Comparison of ENCODE assay signal across 10 cellular contexts in genomic region chr4:86972997-86973396, GRCh38. TPM values are rescaled to one million over a fixed set of nuclear protein-coding genes. Genes with fewer than 3 reads are reported as not detected.
DNase-seq lines count a peak whose midpoint lies in the region; ATAC-seq, FAIRE-seq and TF ChIP-seq lines count a peak whose summit lies in the region.
"Had no signal": no experiment of that assay in that cellular context is flagged by ENCODE, and none has a peak within 500 bp of the region (broad histone marks: within the 10 kb centered on the region; RNA-seq: fewer than 3 reads in every experiment).

No MANE protein-coding gene starts in this region.

- peak overlapping the region; percentile 44; the same call in 1 of the 2 replicates for H2BK5ac ChIP-seq in H1 (ENCODE audit: low read depth, low read length)

- H3K79me1 ChIP-seq in H1 (ENCODE audit: low read depth, low read length): peaks cover under 1% of the 10 kb centered on the region

- POLR2A ChIA-PET in H1 (lab: Charles Lee; ENCODE audit: partially characterized antibody): interaction anchor here (0.7 to 3.2 kb wide), 5 partner anchors 8 to 37 kb away, joined by 3 to 13 read pairs (median 5); no protein-coding TSS in a partner anchor

- no peak overlapping the region for H2AK5ac ChIP-seq in H1 (ENCODE audit: low read depth, low read length)

- no peak for DNase-seq in GM12891 (ENCODE audit: insufficient read length, low spot score)
- peak; percentile 87 for DNase-seq in NCI-H510A treated with DMSO at 0.1 percent for 48 hours (lab: John Stamatoyannopoulos, UW)
- no peak for DNase-seq in H1 (ENCODE audit: low read depth in 1 of 2, low spot score in 2 of 2)
- peak; percentile 8 for DNase-seq in nephron progenitor cell
- no peak for DNase-seq in NCI-H1417 treated with DMSO at 0.1 percent for 48 hours (lab: John Stamatoyannopoulos, UW)
- DNase-seq in osteoblast (ENCODE audit: insufficient read length, low spot score, missing footprints): no peak
- no peak for DNase-seq in activated naive CD4-positive, alpha-beta T cell treated with anti-CD3 and anti-CD28 coated beads, Interleukin-2, amount 50 U/mL, for 16 hours
- DNase-seq: NCI-H2081 treated with DMSO at 0.1 percent for 48 hours had no signal

- FAIRE-seq in GM12891 (lab: Jason Lieb, UNC) (peak; percentile 31), H1 (lab: Jason Lieb, UNC) (no peak)

- CTCF ChIA-PET in H1 (lab: Charles Lee; ENCODE audit: partially characterized antibody): interaction anchor here (1.6 kb wide), 1 partner anchor 13 kb away, joined by 3 read pairs; no protein-coding TSS in a partner anchor

- H3K79me2 ChIP-seq in H1 (ENCODE audit: control insufficient read depth in 1 of 2, insufficient read depth in 2 of 2, low read length in 2 of 2): peaks cover 16 to 92% of the 10 kb centered on the region in 2 experiments
- no peaks in the 10 kb centered on the region for H3K79me2 ChIP-seq in osteoblast (ENCODE audit: insufficient read depth, low read length)

- H2BK15ac ChIP-seq in H1 (ENCODE audit: low read length): no peak overlapping the region

- peak overlapping the region; percentile 87 for H3K27ac Mint-ChIP-seq in nephron progenitor cell

- no peak overlapping the region for H4K8ac ChIP-seq in H1 (ENCODE audit: extremely low read depth, insufficient read depth, low read length)

- H3K27me3 Mint-ChIP-seq in nephron progenitor cell (ENCODE audit: low read depth, poor library complexity): no peaks in the 10 kb centered on the region

- no peak overlapping the region for H2AFZ ChIP-seq in H1 (ENCODE audit: low read length)
- no peak overlapping the region for H2AFZ ChIP-seq in osteoblast (ENCODE audit: low read length)

- H3K36me3 ChIP-seq in H1 (ENCODE audit: control insufficient read depth in 2 of 4, insufficient read depth in 4 of 4, low read length in 3 of 4) (peaks cover 0 to 5% (median 0%) of the 10 kb centered on the region in 4 experiments; a peak in 2 of 8 replicates), osteoblast (ENCODE audit: insufficient read depth, low read length) (no peaks in the 10 kb centered on the region)

- peak overlapping the region; percentile 39; the same call in 1 of the 2 replicates for H3K18ac ChIP-seq in H1 (ENCODE audit: extremely low read depth, low read length)

- peaks cover 72% of the 10 kb centered on the region for H3K4me1 Mint-ChIP-seq in nephron progenitor cell

- H3K23ac ChIP-seq in H1 (ENCODE audit: insufficient read length): no peak overlapping the region

- H4K20me1 ChIP-seq in H1 (replicated peaks in 1 of 2; ENCODE audit: control insufficient read depth in 1 of 2, insufficient read depth in 2 of 2, low read length in 2 of 2) (peaks cover 0 to 6% of the 10 kb centered on the region in 2 experiments), osteoblast (ENCODE audit: insufficient read depth, low read length) (peaks cover 9% of the 10 kb centered on the region)

- no peaks in the 10 kb centered on the region for H3K9me3 ChIP-seq in H1 (ENCODE audit: insufficient read depth in 2 of 2, low read depth in 1 of 2, low read length in 1 of 2)
- no peaks in the 10 kb centered on the region for H3K9me3 ChIP-seq in osteoblast (ENCODE audit: low read depth, low read length)

- H2BK20ac ChIP-seq in H1 (ENCODE audit: low read length): no peak overlapping the region

- ATAC-seq in HG03135 (IDR thresholded peaks at IDR 0.05; ENCODE audit: unreplicated experiment): no peak

- H3K14ac ChIP-seq in H1 (ENCODE audit: insufficient read length): no peak overlapping the region

- H3K27ac ChIP-seq in H1 (ENCODE audit: low read depth, low read length) (no peak overlapping the region), osteoblast (ENCODE audit: low read depth, low read length) (no peak overlapping the region)

- H3K4ac ChIP-seq in H1 (replicated peaks; ENCODE audit: insufficient read length, low read depth, low read length): no peak overlapping the region

- TF ChIP-seq CTCF in H1 (IDR thresholded peaks at IDR 0.05; ENCODE audit: control extremely low read depth in 1 of 3, insufficient read depth in 1 of 3, low read depth in 1 of 3, low read length in 3 of 3) (no peak), nephron progenitor cell (IDR thresholded peaks at IDR 0.05) (no peak), osteoblast (IDR thresholded peaks at IDR 0.05; ENCODE audit: extremely low read depth, low read depth, low read length) (no peak)

- H3K27me3 ChIP-seq in H1 (replicated peaks in 1 of 4; ENCODE audit: control insufficient read depth in 3 of 4, extremely low read depth in 1 of 4, insufficient read depth in 3 of 4, low read length in 3 of 4) (no peaks in the 10 kb centered on the region), osteoblast (ENCODE audit: insufficient read depth, low read length) (no peaks in the 10 kb centered on the region)

- TF ChIP-seq EP300 in H1 (IDR thresholded peaks at IDR 0.05; ENCODE audit: borderline replicate concordance in 1 of 2, low read depth in 2 of 2, low read length in 2 of 2): no peak

- no peak overlapping the region for H2BK120ac ChIP-seq in H1 (replicated peaks; ENCODE audit: low read depth, low read length)

- no peak overlapping the region for H4K91ac ChIP-seq in H1 (replicated peaks; ENCODE audit: insufficient read length, low read length)

- no peak overlapping the region for H3K56ac ChIP-seq in H1 (replicated peaks; ENCODE audit: insufficient read length, low read depth, low read length)

- TF ChIP-seq RAD21 in H1 (IDR thresholded peaks at IDR 0.05 in 1 of 2, conservative IDR thresholded peaks at IDR 0.05 in 1 of 2; ENCODE audit: low read depth in 2 of 2, low read length in 2 of 2): no peak

- H3K4me1 ChIP-seq in H1 (replicated peaks in 1 of 4; ENCODE audit: control insufficient read depth in 3 of 4, insufficient read depth in 4 of 4, low read length in 3 of 4) (peaks cover 6 to 17% (median 12%) of the 10 kb centered on the region in 4 experiments), osteoblast (ENCODE audit: insufficient read depth, low read length) (peaks cover 12% of the 10 kb centered on the region)

- peak overlapping the region; percentile 41 for H3K4me3 Mint-ChIP-seq in nephron progenitor cell
- H3K4me3 Mint-ChIP-seq: neural crest cell had no signal

- no peaks in the 10 kb centered on the region for H3K23me2 ChIP-seq in H1 (ENCODE audit: low read depth, low read length)

- WGBS in H1 (ENCODE audit: extremely low coverage in 1 of 2, insufficient coverage in 1 of 2, insufficient read length in 1 of 2, insufficient replicate concordance in 2 of 2, low coverage in 1 of 2, low lambda C conversion rate in 2 of 2, missing lambda C conversion rate in 1 of 2), 2 experiments: 69% methylated on average over 3 of the region's 3 CpGs; no CpG with 5 or more reads in 1 of the 2 experiments

- no peak overlapping the region for H3K4me3 ChIP-seq in H1 (ENCODE audit: extremely low read depth in 1 of 4, insufficient read depth in 2 of 4, low read depth in 3 of 4, low read length in 4 of 4)
- H3K4me3 ChIP-seq in osteoblast (ENCODE audit: insufficient read depth, low read length): no peak overlapping the region

- peaks cover 30% of the 10 kb centered on the region for H3K36me3 Mint-ChIP-seq in nephron progenitor cell (ENCODE audit: low read depth)

- H3K4me2 ChIP-seq in H1 (ENCODE audit: insufficient read depth in 1 of 2, low read depth in 2 of 2, low read length in 2 of 2): peak overlapping the region; percentile 26 to 43; a peak in 2 of 4 replicates
- H3K4me2 ChIP-seq in osteoblast (ENCODE audit: insufficient read depth, low read length): no peak overlapping the region

- no peak overlapping the region for H2BK12ac ChIP-seq in H1 (ENCODE audit: low read depth, low read length)

- no peak overlapping the region for H3K9ac ChIP-seq in H1 (replicated peaks in 1 of 4; ENCODE audit: extremely low read depth in 1 of 4, low read depth in 3 of 4, low read length in 3 of 4)

- no peak overlapping the region for H4K5ac ChIP-seq in H1 (ENCODE audit: insufficient read length, low read depth, low read length)

- TF ChIP-seq POLR2A in GM12891 (IDR thresholded peaks at IDR 0.05; ENCODE audit: low read depth, low read length) (no peak), H1 (IDR thresholded peaks at IDR 0.05; ENCODE audit: control extremely low read depth in 1 of 2, low read depth in 2 of 2, low read length in 2 of 2) (no peak)

- peaks cover 3% of the 10 kb centered on the region for H3K9me3 Mint-ChIP-seq in nephron progenitor cell
- H3K9me3 Mint-ChIP-seq: neural crest cell had no signal

TF ChIP-seq in GM12891, 5 proteins besides CTCF, POLR2A, EP300 and RAD21:
- TF ChIP-seq TAF1 (IDR thresholded peaks at IDR 0.05; ENCODE audit: low read depth, low read length): no peak
- TF ChIP-seq PAX5 (IDR thresholded peaks at IDR 0.05; ENCODE audit: insufficient read depth, low read length, severe bottlenecking): no peak
- no peak for TF ChIP-seq SPI1 (IDR thresholded peaks at IDR 0.05; ENCODE audit: low read depth, low read length)
- TF ChIP-seq POU2F2 (IDR thresholded peaks at IDR 0.05; ENCODE audit: low read depth, low read length): no peak
- TF ChIP-seq POLR2AphosphoS5 (IDR thresholded peaks at IDR 0.05; ENCODE audit: low read depth, low read length): no peak

TF ChIP-seq in H1, 55 proteins besides CTCF, POLR2A, EP300 and RAD21:
- TF ChIP-seq ZNF274 (IDR thresholded peaks at IDR 0.05; ENCODE audit: borderline replicate concordance, extremely low read depth, low read length): no peak
- TF ChIP-seq CEBPB (IDR thresholded peaks at IDR 0.05; ENCODE audit: low read depth, low read length): peak; percentile 83
- no peak for TF ChIP-seq SIN3A (conservative IDR thresholded peaks at IDR 0.05 in 1 of 2, IDR thresholded peaks at IDR 0.05 in 1 of 2; ENCODE audit: low read depth in 1 of 2, low read length in 2 of 2)
- no peak for TF ChIP-seq KDM5A (IDR thresholded peaks at IDR 0.05; ENCODE audit: low read length)
- no peak for TF ChIP-seq EGR1 (IDR thresholded peaks at IDR 0.05; ENCODE audit: borderline replicate concordance, low read depth, low read length)
- no peak for TF ChIP-seq CHD2 (IDR thresholded peaks at IDR 0.05; ENCODE audit: low read length)

RNA-seq across cellular contexts. Expression of gene AFF1, which starts 38.2 kb away (rescaled TPM):
- polyA plus RNA-seq in GM12891 (2012; ENCODE audit: low read depth, missing spikeins): 17.2 TPM
- 85.4 and 85.5 TPM in 2 replicates for total RNA-seq in H1 (2021; fragmentation: NEBNext Ultra II Directional; extraction: Animal tissue kit (Norgen Biotek cat#: 25700))
- 14.8 and 24.6 TPM in 2 replicates for polyA plus RNA-seq in H1 (2011; rRNA removed)
- polyA plus RNA-seq in H1 (2011; cell fraction: cytosol; rRNA removed): 14.7 TPM
- polyA plus RNA-seq in H1 (2011; cell fraction: nucleus; rRNA removed): 39.6 TPM
- polyA plus RNA-seq in H1 (2012, experiment 1 of 2): 16.6 to 29.0 TPM (median 21.1 TPM) in 4 replicates
- 1.9 TPM for polyA plus RNA-seq in H1 (2012, experiment 2 of 2)
- polyA plus RNA-seq in H1 (2013, experiment 1 of 2): 29.1 TPM
- polyA plus RNA-seq in H1 (2013, experiment 2 of 2): 29.0 TPM
- polyA minus RNA-seq in H1 (2011; rRNA and poly(A)+ RNA removed): 104 and 106 TPM in 2 replicates
- 44.7 TPM for polyA minus RNA-seq in H1 (2011; cell fraction: cytosol; rRNA and poly(A)+ RNA removed)
- 152 TPM for polyA minus RNA-seq in H1 (2011; cell fraction: nucleus; rRNA and poly(A)+ RNA removed)
- total RNA-seq in osteoblast: 19.5 and 22.7 TPM in 2 replicates

Comparison
In these comparisons a context has a peak if more than half of its experiments do, and no peak if none do; other contexts are left out.
1. DNase-seq: peak in NCI-H510A treated with DMSO at 0.1 percent for 48 hours (single experiment) and nephron progenitor cell (single experiment); none in GM12891 (single experiment), H1 (0 of 2), NCI-H1417 treated with DMSO at 0.1 percent for 48 hours (single experiment), osteoblast (single experiment) and activated naive CD4-positive, alpha-beta T cell treated with anti-CD3 and anti-CD28 coated beads, Interleukin-2, amount 50 U/mL, for 16 hours (single experiment).